ENCODE assay signal across 25 cellular contexts in the genomic region with DNA sequence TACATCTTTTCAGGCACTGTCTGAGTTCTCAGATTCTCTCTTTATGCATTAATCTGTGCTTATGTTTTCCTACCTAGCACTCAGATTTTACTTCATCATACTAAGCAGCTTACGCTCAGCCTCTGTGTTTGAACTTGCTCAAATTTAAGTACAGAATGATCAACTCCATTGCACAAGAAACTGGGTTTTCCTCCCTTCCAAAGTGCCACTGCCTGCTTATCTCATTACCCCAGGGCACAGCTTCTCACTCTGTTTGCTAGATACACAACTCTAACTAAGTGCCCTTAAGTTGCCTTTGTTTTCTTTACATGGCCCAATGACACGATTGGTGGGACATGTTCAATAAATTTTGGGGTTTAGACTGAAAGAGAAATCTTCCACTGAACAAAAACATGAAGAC.
"Had no signal": no experiment of that assay in that cellular context is flagged by ENCODE, and none has a peak within 500 bp of the region (broad histone marks: within the 10 kb centered on the region; RNA-seq: fewer than 3 reads in every experiment).

No MANE protein-coding gene starts in this region.

- H3K4me1 ChIP-seq: SJSA1 had no signal

- H3K4me3 Mint-ChIP-seq: IgD-negative memory B cell had no signal

- H3K27ac ChIP-seq: KMS-11, SJSA1, SK-N-MC had no signal

- H3K27ac Mint-ChIP-seq: IgD-negative memory B cell had no signal

- H3K27me3 Mint-ChIP-seq: IgD-negative memory B cell had no signal

- H3K4me1 Mint-ChIP-seq: IgD-negative memory B cell had no signal

- H3K4me3 ChIP-seq: K562, SJSA1, SK-N-MC had no signal

- DNase-seq: Kasumi-1, MV-4-11, NCI-H1048, NCI-H1105, NCI-H1417, NCI-H1436 treated with DMSO at 0.1 percent for 48 hours, NCI-H1694, NCI-H187 treated with DMSO at 0.1 percent for 48 hours, NCI-H2029 treated with DMSO at 0.1 percent for 48 hours, NCI-H2107, NCI-H2171, NCI-H226, NCI-H446, NCI-H510A, NCI-H524 treated with DMSO at 0.1 percent for 48 hours, NCI-H69, NCI-H774, Right ventricle myocardium superior, RPMI8226, SIG-M5 had no signal

- H3K36me3 Mint-ChIP-seq: IgD-negative memory B cell had no signal

- H3K27me3 ChIP-seq: SJSA1 had no signal

- H3K36me3 ChIP-seq: SJSA1 had no signal

- H3K9me3 ChIP-seq: SJSA1 had no signal

- ATAC-seq: K562 had no signal
